Comparison of ENCODE assay signal across 9 cellular contexts in genomic region chr7:104011829-104012228, GRCh38. TPM values are rescaled to one million over a fixed set of nuclear protein-coding genes. Genes with fewer than 3 reads are reported as not detected.
"Had no signal": no experiment of that assay in that cellular context is flagged by ENCODE, and none has a peak within 500 bp of the region (broad histone marks: within the 10 kb centered on the region; RNA-seq: fewer than 3 reads in every experiment).

No MANE protein-coding gene starts in this region.

- H3K9ac ChIP-seq: GM23248 had no signal

- H3K27ac ChIP-seq: GM23248 had no signal

- DNase-seq: GM23248, H9, HCEC 1CT, IMR-90, KBM-7 had no signal

- H2AFZ ChIP-seq: GM23248 had no signal

- FAIRE-seq: H1, H54, HTR-8/SVneo had no signal

- H3K4me3 ChIP-seq: GM23248 had no signal

RNA-seq across cellular contexts. Expression of gene RELN, which starts 22.4 kb away (rescaled TPM):
- total RNA-seq: HT-29 had no signal
